Comparison of ENCODE assay signal across 8 cellular contexts in the genomic region with DNA sequence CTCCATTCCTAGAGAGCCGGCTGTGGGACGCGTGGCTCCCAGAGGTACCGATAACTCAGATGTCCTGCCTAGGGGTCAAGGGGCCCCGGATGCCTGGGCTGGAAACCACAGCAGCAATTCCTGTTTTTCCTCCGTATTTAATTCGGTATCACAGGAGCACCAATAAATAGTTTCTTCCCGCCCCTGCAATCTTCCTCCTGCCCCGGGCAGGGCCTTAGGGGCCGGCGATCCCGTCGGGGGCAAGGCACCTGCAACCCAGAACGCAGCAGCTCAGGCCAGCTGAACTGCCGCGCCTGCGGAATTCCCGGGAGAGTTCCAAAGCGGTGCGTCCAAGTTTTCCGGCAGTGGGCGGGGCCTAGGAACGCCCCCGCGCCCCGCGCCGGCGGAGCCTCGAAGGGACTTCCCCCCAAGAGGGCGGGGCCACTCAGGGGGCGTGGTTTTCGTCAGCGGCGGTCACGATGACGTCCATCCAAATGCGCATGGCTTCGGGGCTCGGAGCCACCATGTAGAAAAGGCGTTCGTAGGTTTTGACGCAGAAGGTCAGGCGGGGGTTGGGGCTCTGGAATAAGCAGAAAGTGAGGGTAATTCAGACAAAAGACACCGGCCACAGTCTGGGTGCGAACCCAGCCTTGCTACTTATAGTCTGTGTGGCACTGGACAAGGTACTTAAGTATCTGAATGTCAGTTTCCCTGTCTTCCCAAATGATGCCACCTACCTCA. TPM values are rescaled to one million over a fixed set of nuclear protein-coding genes. Genes with fewer than 3 reads are reported as not detected.
A peak's percentile ranks its signal among the peaks of the same experiment; 100 is the strongest.
DNase-seq lines count a peak whose midpoint lies in the region; ATAC-seq, FAIRE-seq and TF ChIP-seq lines count a peak whose summit lies in the region.

No MANE protein-coding gene starts in this region.

- H3K36me3 Mint-ChIP-seq in T-cell, result peaks cover 11% of the 10 kb centered on the region

- peaks cover 32 to 52% (median 40%) of the 10 kb centered on the region in 3 donors for H3K4me1 Mint-ChIP-seq in T-cell

- H3K4me1 ChIP-seq in cardiac muscle cell (ENCODE audit: low read depth), result no peaks in the 10 kb centered on the region
- H3K4me1 ChIP-seq in pancreas, result no peaks in the 10 kb centered on the region
- no peaks in the 10 kb centered on the region for H3K4me1 ChIP-seq in testis

- FAIRE-seq in pancreas (lab: Jason Lieb, UNC), result peak; percentile 90

- H3K36me3 ChIP-seq in cardiac muscle cell (no peaks in the 10 kb centered on the region), pancreas (no peaks in the 10 kb centered on the region), testis (ENCODE audit: low read depth, missing control alignments) (no peaks in the 10 kb centered on the region)

- no peaks in the 10 kb centered on the region for H3K27me3 Mint-ChIP-seq in T-cell

- intact Hi-C loops in pancreas (cut with DNase I), result no loop called here
- intact Hi-C loops in testis (cut with DNase I; ENCODE audit: low total_unique reads), result no loop called here

- DNase-seq in AG04450 (ENCODE audit: low read depth, low spot score) (peak; percentile 88), GM19238 (ENCODE audit: insufficient read length, low spot score) (peak; percentile 77), LHCN-M2 (ENCODE audit: low read depth) (peak; percentile 6), T-cell (peak; percentile 83 to 99 (median 96)), cardiac muscle cell (ENCODE audit: low read depth in 1 of 2, low spot score in 1 of 2) (peak; percentile 95 to 96), pancreas (peak; percentile 93 to 100 (median 97)), testis (peak; percentile 93)

- POLR2A ChIA-PET in AG04450 (lab: Yijun Ruan, JAX), result interaction anchor here (3.4 kb wide), 1 partner anchor 12 kb away, joined by 12 read pairs; no protein-coding TSS in a partner anchor
- POLR2A ChIA-PET in T-cell (lab: Charles Lee), result no interaction called here

- H3K4me3 ChIP-seq in AG04450 (ENCODE audit: low read depth, low read length) (peak overlapping the region; percentile 29), cardiac muscle cell (peak overlapping the region; percentile 13), pancreas (peak overlapping the region in 3 of 4 donors; percentile 5 to 46 (median 25)), testis (peak overlapping the region; percentile 27 to 46)

- no peaks in the 10 kb centered on the region for H3K27me3 ChIP-seq in AG04450 (ENCODE audit: control insufficient read depth, insufficient read depth, low read length)
- H3K27me3 ChIP-seq in cardiac muscle cell, result no peaks in the 10 kb centered on the region
- no peaks in the 10 kb centered on the region for H3K27me3 ChIP-seq in pancreas
- H3K27me3 ChIP-seq in testis, result no peaks in the 10 kb centered on the region

- ATAC-seq in T-cell (replicated peaks in 1 of 4) (peak; percentile 83 to 92 (median 88)), pancreas (peak; percentile 93 to 98 (median 98))

- H3K27ac Mint-ChIP-seq in T-cell, result peak overlapping the region; percentile 90 to 96

- TF ChIP-seq POLR2A in testis (IDR thresholded peaks at IDR 0.05), result no peak

- CTCF ChIA-PET in AG04450 (lab: Charles Lee), result no interaction called here
- CTCF ChIA-PET in T-cell (lab: Charles Lee), result interaction anchor here in 1 of 2 donors (1.0 kb wide), 1 partner anchor 37 kb away, joined by 3 read pairs; no protein-coding TSS in a partner anchor

- 3 to 4% (median 3%) methylated on average over 45 to 46 of the region's 46 CpGs for WGBS in adipose tissue, 3 donors
- WGBS in pancreas, 2 donors, result 3 to 6% methylated on average over 45 to 46 of the region's 46 CpGs
- WGBS in testis, 2 donors, result 9 to 14% methylated on average over 24 to 46 of the region's 46 CpGs

- no peaks in the 10 kb centered on the region for H3K9me3 Mint-ChIP-seq in T-cell

- H3K27ac ChIP-seq in AG04450 (ENCODE audit: low read depth, low read length) (peak overlapping the region; percentile 70), adipose tissue (ENCODE audit: low read depth, low read length) (peak overlapping the region; percentile 18), cardiac muscle cell (peak overlapping the region; percentile 45), pancreas (peak overlapping the region in 3 of 4 donors; percentile 9 to 72 (median 42)), testis (peak overlapping the region; percentile 13 to 68)

- TF ChIP-seq CTCF in AG04450 (IDR thresholded peaks at IDR 0.05; ENCODE audit: low read depth, low read length) (no peak), cardiac muscle cell (IDR thresholded peaks at IDR 0.05; ENCODE audit: low read depth, low read length) (no peak), pancreas (IDR thresholded peaks at IDR 0.05) (no peak), testis (IDR thresholded peaks at IDR 0.05) (no peak)

- peak overlapping the region; percentile 71 to 81 (median 75) for H3K4me3 Mint-ChIP-seq in T-cell

- H3K9me3 ChIP-seq in AG04450 (ENCODE audit: control insufficient read depth, insufficient read depth, low read length) (0 out of 2 replicates have a peak, but pooled peaks cover 3% of the 10 kb centered on the region), cardiac muscle cell (ENCODE audit: low read depth) (no peaks in the 10 kb centered on the region), pancreas (no peaks in the 10 kb centered on the region), testis (no peaks in the 10 kb centered on the region)

RNA-seq across cellular contexts. Expression of gene LYPD3, which starts 9.7 kb away (rescaled TPM):
- polyA plus RNA-seq in AG04450 (2011; rRNA removed) (0.60 and 1.0 TPM in 2 replicates), adipose tissue (1 to 10 TPM in 2 of 3 donors, under 1 TPM in 1; 0.67 to 7.3 (median 1.0) TPM), cardiac muscle cell (0.73 and 3.5 TPM in 2 replicates), pancreas (1 to 10 TPM in 1 of 2 donors, under 1 TPM in 1; 0.38 to 1.7 TPM), testis (ENCODE audit: insufficient read depth, low read depth, low replicate concordance) (1.3 TPM)
- polyA minus RNA-seq in AG04450 (2011; rRNA and poly(A)+ RNA removed), result 0.39 and 0.83 TPM in 2 replicates
- total RNA-seq in LHCN-M2 (2014; rRNA removed) (0.17 TPM in 1 of 2 replicates, not detected in the other), T-cell (10 to 100 TPM in 2 of 5 donors, 1 to 10 TPM in 3; 2.8 to 24.0 (median 4.6) TPM), cardiac muscle cell (0.67 and 3.2 TPM in 2 replicates), pancreas (under 1 TPM; 0.20 to 0.53 (median 0.31) TPM), testis (1 to 10 TPM in 1 of 2 donors, under 1 TPM in 1; 0.71 to 1.2 TPM)
- polyA plus RNA-seq in LHCN-M2 (2012), result 0.67 TPM

RNA-seq across cellular contexts. Expression of gene PHLDB3, which starts 29.4 kb away (rescaled TPM):
- 4.2 and 5.9 TPM in 2 replicates for polyA plus RNA-seq in AG04450 (2011; rRNA removed)
- polyA minus RNA-seq in AG04450 (2011; rRNA and poly(A)+ RNA removed), result 3.7 and 3.8 TPM in 2 replicates
- 7.9 and 10.0 TPM in 2 replicates for total RNA-seq in LHCN-M2 (2014; rRNA removed)
- 5.0 TPM for polyA plus RNA-seq in LHCN-M2 (2012)
- 10 to 100 TPM; 39.4 to 61.0 (median 53.9) TPM for total RNA-seq in T-cell
- 1 to 10 TPM; 4.6 to 9.7 (median 9.6) TPM for polyA plus RNA-seq in adipose tissue
- 19.0 and 45.9 TPM in 2 replicates for total RNA-seq in cardiac muscle cell
- polyA plus RNA-seq in cardiac muscle cell, result 11.2 and 20.0 TPM in 2 replicates
- total RNA-seq in pancreas, result 10 to 100 TPM in 2 of 6 donors, 1 to 10 TPM in 4; 7.2 to 12.8 (median 9.5) TPM
- 10 to 100 TPM; 22.3 to 33.7 TPM for polyA plus RNA-seq in pancreas
- 10 to 100 TPM; 27.1 to 28.3 TPM for total RNA-seq in testis
- 62.2 TPM for polyA plus RNA-seq in testis (ENCODE audit: insufficient read depth, low read depth, low replicate concordance)

RNA-seq across cellular contexts. Expression of gene ETHE1, which starts 51.9 kb away (rescaled TPM):
- 104 and 130 TPM in 2 replicates for polyA plus RNA-seq in AG04450 (2011; rRNA removed)
- polyA minus RNA-seq in AG04450 (2011; rRNA and poly(A)+ RNA removed), result 78.5 and 98.3 TPM in 2 replicates
- 40.0 and 40.8 TPM in 2 replicates for total RNA-seq in LHCN-M2 (2014; rRNA removed)
- 51.1 TPM for polyA plus RNA-seq in LHCN-M2 (2012)
- total RNA-seq in T-cell, result 10 to 100 TPM; 19.1 to 39.4 (median 34.7) TPM
- polyA plus RNA-seq in adipose tissue, result 10 to 100 TPM; 43.0 to 60.7 (median 50.5) TPM
- total RNA-seq in cardiac muscle cell, result 35.0 and 46.5 TPM in 2 replicates
- polyA plus RNA-seq in cardiac muscle cell, result 31.6 and 41.7 TPM in 2 replicates
- total RNA-seq in pancreas, result 10 to 100 TPM in 5 of 6 donors, 1 to 10 TPM in 1; 8.7 to 21.3 (median 15.9) TPM
- polyA plus RNA-seq in pancreas, result 10 to 100 TPM; 13.6 to 17.3 TPM
- total RNA-seq in testis, result 10 to 100 TPM; 11.2 to 11.5 TPM
- 13.1 TPM for polyA plus RNA-seq in testis (ENCODE audit: insufficient read depth, low read depth, low replicate concordance)

RNA-seq across cellular contexts. Expression of gene ZNF575, which starts 57.8 kb away (rescaled TPM):
- polyA plus RNA-seq in AG04450 (2011; rRNA removed), result 0.16 and 0.17 TPM in 2 replicates
- polyA minus RNA-seq in AG04450 (2011; rRNA and poly(A)+ RNA removed), result 0.69 TPM in 1 of 2 replicates, not detected in the other
- 1.5 TPM in 1 of 2 replicates, not detected in the other for total RNA-seq in LHCN-M2 (2014; rRNA removed)
- 3.0 TPM for polyA plus RNA-seq in LHCN-M2 (2012)
- 10 to 100 TPM in 1 of 5 donors, 1 to 10 TPM in 4; 3.4 to 12.7 (median 6.2) TPM for total RNA-seq in T-cell
- 1 to 10 TPM in 1 of 3 donors, under 1 TPM in 2; 0.53 to 1.8 (median 0.95) TPM for polyA plus RNA-seq in adipose tissue
- 1.8 TPM in 1 of 2 replicates, not detected in the other for total RNA-seq in cardiac muscle cell
- 0.72 and 3.3 TPM in 2 replicates for polyA plus RNA-seq in cardiac muscle cell
- 1 to 10 TPM in 5 of 6 donors, under 1 TPM in 1; 0.79 to 1.3 (median 1.2) TPM for total RNA-seq in pancreas
- polyA plus RNA-seq in pancreas, result 1 to 10 TPM; 1.1 to 1.2 TPM
- total RNA-seq in testis, result 1 to 10 TPM; 1.1 to 1.7 TPM
- polyA plus RNA-seq in testis (ENCODE audit: insufficient read depth, low read depth, low replicate concordance), result 2.4 TPM

Comparison
In these comparisons a context has a peak if more than half of its experiments do, and no peak if none do; other contexts are left out.
1. Peak in every context shown above with its lines: DNase-seq, ATAC-seq, H3K4me3 ChIP-seq and H3K27ac ChIP-seq.
2. DNase-seq: peak in every context shown above with its lines; median percentile 97 in pancreas; 96 in T-cell; 96 in cardiac muscle cell; 93 in testis; 88 in AG04450; 77 in GM19238; 6 in LHCN-M2.
3. H3K27ac ChIP-seq: peak in every context shown above with its lines; median percentile 70 in AG04450; 45 in cardiac muscle cell; 42 in pancreas; 40 in testis; 18 in adipose tissue.